ENCODE assay signal across 11 cellular contexts in genomic region chr11:36034572-36035331, GRCh38.
A peak's percentile ranks its signal among the peaks of the same experiment; 100 is the strongest.
DNase-seq lines count a peak whose midpoint lies in the region; ATAC-seq and TF ChIP-seq lines count a peak whose summit lies in the region.
"Had no signal": no experiment of that assay in that cellular context is flagged by ENCODE, and none has a peak within 500 bp of the region (broad histone marks: within the 10 kb centered on the region; RNA-seq: fewer than 3 reads in every experiment).

No MANE protein-coding gene starts in this region.

- WGBS in adrenal gland, 4 donors: 91 to 93% (median 92%) methylated on average over 10 of the region's 10 CpGs

- H3K27ac ChIP-seq in GM23338 (ENCODE audit: low read depth) (no peak overlapping the region), RWPE2 (ENCODE audit: poor library complexity, severe bottlenecking) (peak overlapping the region; percentile 71), adrenal gland (no peak overlapping the region)

- H3K27me3 Mint-ChIP-seq in GM23338 (ENCODE audit: insufficient read depth, low read depth, poor library complexity): peaks cover 11% of the 10 kb centered on the region

- TF ChIP-seq CTCF in GM23338 (conservative IDR thresholded peaks at IDR 0.05; ENCODE audit: low read depth in 2 of 2) (no peak), RWPE2 (IDR thresholded peaks at IDR 0.05; ENCODE audit: poor library complexity, severe bottlenecking) (peak; percentile 38), adrenal gland (IDR thresholded peaks at IDR 0.05) (no peak)

- peaks cover 5% of the 10 kb centered on the region; the same call in 2 of the 3 replicates for H3K9me3 Mint-ChIP-seq in GM23338
- H3K9me3 Mint-ChIP-seq in activated naive CD4-positive, alpha-beta T cell treated with anti-CD3 and anti-CD28 coated beads, Interleukin-2, amount 50 U/mL, for 72 hours: no peaks in the 10 kb centered on the region
- H3K9me3 Mint-ChIP-seq: memory B cell had no signal

- H3F3A ChIP-seq in GM23338 (replicated peaks; ENCODE audit: low read depth): no peaks in the 10 kb centered on the region

- intact Hi-C loops in adrenal gland (cut with DNase I): no loop called here

- peaks cover 39% of the 10 kb centered on the region for H3K79me2 ChIP-seq in GM23338 (replicated peaks; ENCODE audit: insufficient read depth)

- no peaks in the 10 kb centered on the region for H4K20me1 ChIP-seq in GM23338 (replicated peaks; ENCODE audit: insufficient read depth)

- peaks cover 34% of the 10 kb centered on the region for H3K4me1 Mint-ChIP-seq in GM23338
- H3K4me1 Mint-ChIP-seq: memory B cell had no signal

- H3K36me3 ChIP-seq in GM23338 (ENCODE audit: insufficient read depth): no peaks in the 10 kb centered on the region
- peaks cover 8% of the 10 kb centered on the region; the same call in 1 of the 2 replicates for H3K36me3 ChIP-seq in RWPE2 (ENCODE audit: low read depth)
- no peaks in the 10 kb centered on the region for H3K36me3 ChIP-seq in adrenal gland (replicated peaks in 1 of 2)

- ATAC-seq in GM23338 (no peak), RWPE2 (ENCODE audit: low read depth) (peak; percentile 95), HG03565 (IDR thresholded peaks at IDR 0.05; ENCODE audit: unreplicated experiment) (no peak), HG02970 (IDR thresholded peaks at IDR 0.05; ENCODE audit: low FRiP score, unreplicated experiment) (no peak)
- no peak for ATAC-seq in activated naive CD4-positive, alpha-beta T cell treated with anti-CD3 and anti-CD28 coated beads, Interleukin-2, amount 50 U/mL, for 72 hours
- ATAC-seq: right cardiac atrium had no signal

- no peaks in the 10 kb centered on the region for H3K9me3 ChIP-seq in RWPE2 (ENCODE audit: severe bottlenecking)
- H3K9me3 ChIP-seq in adrenal gland (replicated peaks in 1 of 3): no peaks in the 10 kb centered on the region

- peaks cover 11% of the 10 kb centered on the region; the same call in 1 of the 2 replicates for H3K9me2 ChIP-seq in GM23338 (ENCODE audit: insufficient read depth)

- H3K27ac Mint-ChIP-seq in GM23338: peak overlapping the region; percentile 64; the same call in 1 of the 2 replicates
- H3K27ac Mint-ChIP-seq in activated naive CD4-positive, alpha-beta T cell treated with anti-CD3 and anti-CD28 coated beads, Interleukin-2, amount 50 U/mL, for 72 hours: no peak overlapping the region
- H3K27ac Mint-ChIP-seq: memory B cell had no signal

- H3K27me3 ChIP-seq in GM23338 (ENCODE audit: insufficient read depth): no peaks in the 10 kb centered on the region
- H3K27me3 ChIP-seq in RWPE2 (ENCODE audit: insufficient read depth, poor library complexity, severe bottlenecking): no peaks in the 10 kb centered on the region
- no peaks in the 10 kb centered on the region for H3K27me3 ChIP-seq in adrenal gland

- H3K4me3 ChIP-seq in GM23338: no peak overlapping the region
- H3K4me3 ChIP-seq in RWPE2 (ENCODE audit: severe bottlenecking): no peak overlapping the region
- H3K4me3 ChIP-seq in adrenal gland: no peak overlapping the region

- H3K4me2 ChIP-seq in GM23338: no peak overlapping the region

- peaks cover 12% of the 10 kb centered on the region for H3K36me3 Mint-ChIP-seq in GM23338 (ENCODE audit: low read depth)
- H3K36me3 Mint-ChIP-seq in activated naive CD4-positive, alpha-beta T cell treated with anti-CD3 and anti-CD28 coated beads, Interleukin-2, amount 50 U/mL, for 72 hours: no peaks in the 10 kb centered on the region
- H3K36me3 Mint-ChIP-seq: memory B cell had no signal

- H3K4me1 ChIP-seq in GM23338 (ENCODE audit: insufficient read depth) (peaks cover 12% of the 10 kb centered on the region), RWPE2 (ENCODE audit: insufficient read depth, poor library complexity, severe bottlenecking) (peaks cover 14% of the 10 kb centered on the region), adrenal gland (replicated peaks in 1 of 2) (peaks cover 0 to 7% of the 10 kb centered on the region in 2 donors)

- H2AFZ ChIP-seq in GM23338: no peak overlapping the region

- no peak for TF ChIP-seq POLR2A in adrenal gland (IDR thresholded peaks at IDR 0.05)

- DNase-seq in GM23338 (ENCODE audit: low spot score) (no peak), RWPE2 (ENCODE audit: low spot score) (no peak), epidermal melanocyte (ENCODE audit: insufficient read length, low spot score) (peak; percentile 63), renal cortical epithelial cell (ENCODE audit: low read depth) (peak; percentile 78), adrenal gland (no peak)
- no peak for DNase-seq in activated naive CD4-positive, alpha-beta T cell treated with anti-CD3 and anti-CD28 coated beads, Interleukin-2, amount 50 U/mL, for 72 hours (ENCODE audit: low spot score in 2 of 2)
- DNase-seq: activated gamma-delta T cell treated with Interleukin-2 at 50 U/mL for 16 hours, right cardiac atrium had no signal

- H3K4me3 Mint-ChIP-seq in GM23338: no peak overlapping the region
- H3K4me3 Mint-ChIP-seq: memory B cell had no signal

TF ChIP-seq in GM23338, 12 proteins besides CTCF, POLR2A, EP300 and RAD21:
- TF ChIP-seq NANOG (IDR thresholded peaks at IDR 0.05; ENCODE audit: borderline replicate concordance): no peak
TF ChIP-seq in GM23338: peak in this region for 0.

Comparison
In these comparisons a context has a peak if more than half of its experiments do, and no peak if none do; other contexts are left out.
1. DNase-seq: peak in epidermal melanocyte (single experiment) and renal cortical epithelial cell (single experiment); none in GM23338 (single experiment), RWPE2 (single experiment), adrenal gland (0 of 7) and activated naive CD4-positive, alpha-beta T cell treated with anti-CD3 and anti-CD28 coated beads, Interleukin-2, amount 50 U/mL, for 72 hours (0 of 2).